Comparison of ENCODE assay signal across 8 cellular contexts in genomic region chr2:241734467-241735208, GRCh38. TPM values are rescaled to one million over a fixed set of nuclear protein-coding genes. Genes with fewer than 3 reads are reported as not detected.
A peak's percentile ranks its signal among the peaks of the same experiment; 100 is the strongest.
DNase-seq lines count a peak whose midpoint lies in the region; ATAC-seq, FAIRE-seq and TF ChIP-seq lines count a peak whose summit lies in the region.

Gene D2HGDH (plus strand): TSS chr2:241734630. CDS start chr2:241735225, 595 bp downstream.

- no peaks in the 10 kb centered on the region for H3K27me3 ChIP-seq in IMR-90 (ENCODE audit: control insufficient read depth, insufficient read depth, low read length)

- H3K56ac ChIP-seq in IMR-90 (ENCODE audit: extremely low read depth, insufficient read depth, low read length): no peak within 1 kb of the TSS

- intact Hi-C loops in IMR-90 (cut with micrococcal nuclease): loop anchor here (2.0 kb wide), 1 partner anchor 70 kb away; no protein-coding TSS in a partner anchor

- H3K9ac ChIP-seq in IMR-90 (ENCODE audit: low read depth, low read length): peak within 1 kb of the TSS; percentile 70

- H2AK5ac ChIP-seq in IMR-90 (ENCODE audit: low read depth, low read length): peak within 1 kb of the TSS; percentile 56

- H3K4me1 ChIP-seq in IMR-90 (ENCODE audit: control insufficient read depth, insufficient read depth, low read length): peaks cover 3% of the 10 kb centered on the region

- peak within 1 kb of the TSS; percentile 56; the same call in 1 of the 2 replicates for H3K23ac ChIP-seq in IMR-90 (ENCODE audit: low read depth, low read length)

- no peak for FAIRE-seq in D721Med (lab: Jason Lieb, UNC)

- peak within 1 kb of the TSS; percentile 75 to 83; a peak in 3 of 4 replicates for H4K8ac ChIP-seq in IMR-90 (ENCODE audit: low read depth in 2 of 2, low read length in 2 of 2)

- no peak within 1 kb of the TSS; the same call in 1 of the 2 replicates for H3K18ac ChIP-seq in IMR-90 (ENCODE audit: low read depth, low read length)

- H4K5ac ChIP-seq in IMR-90 (ENCODE audit: low read depth, low read length): peak within 1 kb of the TSS; percentile 93

- peak within 1 kb of the TSS; percentile 94 for H2AK9ac ChIP-seq in IMR-90 (replicated peaks; ENCODE audit: low read depth, low read length, poor library complexity)

- 0% methylated on average over 34 of the region's 98 CpGs; no CpG with 5 or more reads in 1 of the 2 experiments for WGBS in IMR-90 (ENCODE audit: extremely low coverage in 2 of 2, insufficient read length in 1 of 2), 2 experiments

- POLR2A ChIA-PET in IMR-90 (lab: Charles Lee; ENCODE audit: unreplicated experiment): no interaction called here

- CTCF ChIA-PET in IMR-90 (lab: Yijun Ruan, JAX): interaction anchor here (0.6 kb wide), 1 partner anchor 47 kb away, joined by 3 read pairs; no protein-coding TSS in a partner anchor

- H3K27ac ChIP-seq in IMR-90 (ENCODE audit: insufficient read depth, low read length): peak within 1 kb of the TSS; percentile 92
- peak within 1 kb of the TSS; percentile 72 for H3K27ac ChIP-seq in epithelial cell of prostate

- no peak for TF ChIP-seq RAD21 in IMR-90 (IDR thresholded peaks at IDR 0.05; ENCODE audit: low read length)

- peak within 1 kb of the TSS; percentile 85 for H2BK5ac ChIP-seq in IMR-90 (ENCODE audit: low read depth, low read length, poor library complexity, severe bottlenecking)

- H3K4me2 ChIP-seq in IMR-90 (ENCODE audit: low read depth, low read length): peak within 1 kb of the TSS; percentile 78

- H2AFZ ChIP-seq in IMR-90 (replicated peaks; ENCODE audit: low read length, poor library complexity): peak within 1 kb of the TSS; percentile 94

- BruUV-seq in IMR-90 (replicated peaks; lab: Mats Ljungman, UMichigan): no TSS peak

- H3K4ac ChIP-seq in IMR-90 (ENCODE audit: low read depth, low read length): peak within 1 kb of the TSS; percentile 66

- peak; percentile 47 for TF ChIP-seq POLR2A in IMR-90 (IDR thresholded peaks at IDR 0.05; ENCODE audit: low read depth, low read length)

- no peaks in the 10 kb centered on the region for H3K9me1 ChIP-seq in IMR-90 (ENCODE audit: insufficient read depth, low read length)

- H3K14ac ChIP-seq in IMR-90 (replicated peaks; ENCODE audit: low read depth, low read length): peak within 1 kb of the TSS; percentile 16

- in situ Hi-C loops in IMR-90 (cut with MboI; ENCODE audit: low sequenced_read_pairs): no loop called here

- peaks cover 22% of the 10 kb centered on the region for H4K20me1 ChIP-seq in IMR-90 (ENCODE audit: insufficient read depth, low read length)

- no peak within 1 kb of the TSS; the same call in 2 of the 3 replicates for H2BK15ac ChIP-seq in IMR-90 (ENCODE audit: low read depth, low read length)

- TF ChIP-seq CTCF in D721Med (IDR thresholded peaks at IDR 0.05; ENCODE audit: insufficient read depth, missing control alignments) (no peak), IMR-90 (conservative IDR thresholded peaks at IDR 0.05; ENCODE audit: low read depth, low read length) (no peak)

- ATAC-seq in GM21526 (IDR thresholded peaks at IDR 0.05; ENCODE audit: low FRiP score, unreplicated experiment): peak; percentile 70
- ATAC-seq in IMR-90 (ENCODE audit: low read depth): peak; percentile 97

- H3K4me3 ChIP-seq in IMR-90 (ENCODE audit: insufficient read depth, low read depth, low read length): peak within 1 kb of the TSS; percentile 98

- dilution Hi-C loops in IMR-90 (cut with HindIII; ENCODE audit: low sequenced_read_pairs, unreplicated experiment): no loop called here

- no peak within 1 kb of the TSS for H2BK120ac ChIP-seq in IMR-90 (ENCODE audit: low read depth, low read length)

- H3K9me3 ChIP-seq in IMR-90 (ENCODE audit: control insufficient read depth, insufficient read depth, low read length): no peaks in the 10 kb centered on the region

- no peak within 1 kb of the TSS for H2BK20ac ChIP-seq in IMR-90 (ENCODE audit: low read depth, low read length)

- peaks cover 10 to 23% of the 10 kb centered on the region in 2 experiments for H3K79me1 ChIP-seq in IMR-90 (ENCODE audit: low read depth in 1 of 2, low read length in 2 of 2)

- DNase-seq in D721Med (ENCODE audit: insufficient read length, low spot score): peak; percentile 80
- DNase-seq in IMR-90: peak; percentile 67
- DNase-seq in OCI-M1 (lab: John Stamatoyannopoulos, UW): peak; percentile 93
- DNase-seq in activated T-cell treated with anti-CD3 and anti-CD28 coated beads for 4 hours: peak; percentile 90
- peak; percentile 22 for DNase-seq in epithelial cell of prostate (ENCODE audit: low read depth, low spot score)
- DNase-seq in mucosa of gallbladder (ENCODE audit: low spot score): peak; percentile 94
- peak; percentile 91 for DNase-seq in stimulated activated CD8-positive, alpha-beta memory T cell treated with anti-CD3 and anti-CD28 coated beads, Interleukin-4, amount 100 ng/mL, for 24 hours (ENCODE audit: low read depth)

- H3K36me3 ChIP-seq in IMR-90 (ENCODE audit: control insufficient read depth, insufficient read depth, low read length): peaks cover 6% of the 10 kb centered on the region; the same call in 1 of the 2 replicates

- peak within 1 kb of the TSS; percentile 34; the same call in 1 of the 2 replicates for H4K91ac ChIP-seq in IMR-90 (ENCODE audit: insufficient read depth, low read depth, low read length)

TF ChIP-seq in IMR-90, 13 proteins besides CTCF, POLR2A, EP300 and RAD21:
- TF ChIP-seq RFX5 (IDR thresholded peaks at IDR 0.05; ENCODE audit: low read depth, low read length) (no peak), ELK1 (IDR thresholded peaks at IDR 0.05; ENCODE audit: borderline replicate concordance, low read depth, low read length) (no peak), RCOR1 (IDR thresholded peaks at IDR 0.05; ENCODE audit: insufficient replicate concordance, low read length) (no peak), MAFK (IDR thresholded peaks at IDR 0.05; ENCODE audit: low read depth, low read length) (no peak), MAZ (IDR thresholded peaks at IDR 0.05; ENCODE audit: borderline replicate concordance, low read depth, low read length) (peak; percentile 33), SMC3 (IDR thresholded peaks at IDR 0.05; ENCODE audit: low read depth, low read length) (no peak), NFE2L2 (IDR thresholded peaks at IDR 0.05; ENCODE audit: low read depth, low read length) (no peak), CEBPB (IDR thresholded peaks at IDR 0.05; ENCODE audit: low read depth, low read length) (no peak), MXI1 (IDR thresholded peaks at IDR 0.05; ENCODE audit: borderline replicate concordance, low read depth, low read length) (peak; percentile 19; the same call in 1 of the 2 replicates), USF2 (IDR thresholded peaks at IDR 0.05; ENCODE audit: low read depth, low read length) (peak; percentile 92), BHLHE40 (IDR thresholded peaks at IDR 0.05; ENCODE audit: low read depth, low read length) (peak; percentile 84), CHD1 (IDR thresholded peaks at IDR 0.05; ENCODE audit: low read depth, low read length) (no peak), FOS (IDR thresholded peaks at IDR 0.05; ENCODE audit: low read depth, low read length) (no peak)

RNA-seq across cellular contexts. Expression of gene D2HGDH, which starts in this region (rescaled TPM):
- total RNA-seq in IMR-90 (2012; rRNA removed): 6.3 and 8.3 TPM in 2 replicates
- polyA plus RNA-seq in IMR-90 (2012; rRNA removed): 22.1 and 23.0 TPM in 2 replicates
- 18.3 and 27.2 TPM in 2 replicates for polyA plus RNA-seq in IMR-90 (2012; cell fraction: cytosol; rRNA removed)
- 193 and 430 TPM in 2 replicates for polyA plus RNA-seq in IMR-90 (2012; cell fraction: nucleus; rRNA removed; ENCODE audit: low replicate concordance)
- 71.5 TPM for total RNA-seq in mucosa of gallbladder

Comparison
In these comparisons a context has a peak if more than half of its experiments do, and no peak if none do; other contexts are left out.
1. Peak in every context shown above with its lines: DNase-seq, ATAC-seq, H3K4me3 ChIP-seq and H3K27ac ChIP-seq.
2. DNase-seq: peak in every context shown above with its lines; median percentile 94 in mucosa of gallbladder; 93 in OCI-M1; 91 in stimulated activated CD8-positive, alpha-beta memory T cell treated with anti-CD3 and anti-CD28 coated beads, Interleukin-4, amount 100 ng/mL, for 24 hours; 90 in activated T-cell treated with anti-CD3 and anti-CD28 coated beads for 4 hours; 80 in D721Med; 67 in IMR-90; 22 in epithelial cell of prostate.